In the genomic region with DNA sequence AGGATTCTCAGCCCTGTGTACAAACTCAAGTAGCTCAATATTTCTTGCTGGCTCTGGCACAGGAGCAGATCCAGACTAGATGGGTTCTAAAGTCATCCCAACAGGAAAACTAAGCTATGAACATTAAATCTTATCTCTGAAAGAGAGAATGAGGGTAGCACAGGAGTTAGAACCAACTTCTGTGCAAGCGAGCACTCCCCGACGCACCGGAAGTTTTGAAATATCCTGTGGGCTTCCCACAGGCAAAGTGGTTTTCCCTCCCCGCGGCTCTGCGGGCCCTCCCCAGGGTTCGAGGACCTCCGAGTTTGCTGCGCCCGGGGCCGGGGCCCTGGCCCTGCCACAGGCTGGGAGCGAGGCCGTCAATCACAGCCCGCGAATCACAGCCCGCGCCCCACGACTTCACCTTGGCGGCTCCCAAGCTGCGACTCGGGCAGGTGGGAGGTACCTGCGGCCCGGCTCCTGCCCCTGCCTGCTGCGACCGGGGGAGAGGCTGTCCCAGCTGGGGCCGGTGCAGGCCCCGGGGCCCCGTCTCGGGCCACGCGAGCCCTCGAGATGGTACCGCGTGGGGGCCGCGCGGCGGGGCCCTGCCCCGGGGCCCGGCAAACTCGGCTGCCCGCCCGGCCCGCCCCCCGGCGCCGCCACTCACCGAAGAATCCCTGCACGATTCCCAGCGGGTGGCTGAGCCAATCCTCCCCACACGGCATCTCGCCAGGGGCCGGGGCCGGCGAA, we compare ENCODE assay signal across 8 cellular contexts. TPM values are rescaled to one million over a fixed set of nuclear protein-coding genes. Genes with fewer than 3 reads are reported as not detected.
DNase-seq lines count a peak whose midpoint lies in the region; ATAC-seq and TF ChIP-seq lines count a peak whose summit lies in the region.

No MANE protein-coding gene starts in this region.

- no peak for TF ChIP-seq CTCF in mesothelial cell of epicardium (IDR thresholded peaks at IDR 0.05; ENCODE audit: unreplicated experiment)

- peaks cover 37% of the 10 kb centered on the region for H3K4me1 Mint-ChIP-seq in activated CD4-positive, alpha-beta T cell treated with anti-CD3 and anti-CD28 coated beads, Interleukin-2, amount 10 ng/mL, durations not matched to agents 7 days and 5 days
- H3K4me1 Mint-ChIP-seq in mesothelial cell of epicardium: peaks cover 32% of the 10 kb centered on the region

- DNase-seq in NCI-H187 (lab: John Stamatoyannopoulos, UW): peak; percentile 0 to 1
- no peak for DNase-seq in NCI-H187 treated with DMSO at 0.1 percent for 48 hours (lab: John Stamatoyannopoulos, UW)
- DNase-seq in NCI-H146 (lab: John Stamatoyannopoulos, UW): peak; percentile 68
- peak; percentile 58 for DNase-seq in activated CD4-positive, alpha-beta T cell treated with anti-CD3 and anti-CD28 coated beads, Interleukin-2, amount 10 ng/mL, durations not matched to agents 7 days and 5 days
- peak; percentile 37 for DNase-seq in effector CD8-positive, alpha-beta T cell (lab: John Stamatoyannopoulos, UW)
- peak; percentile 25 to 60 for DNase-seq in mesothelial cell of epicardium (ENCODE audit: low spot score in 2 of 2, unreplicated experiment in 2 of 2)
- peak; percentile 24 to 29 for DNase-seq in stimulated activated CD8-positive, alpha-beta memory T cell treated with anti-CD3 and anti-CD28 coated beads, Interleukin-4, amount 100 ng/mL, for 4 hours (ENCODE audit: low read depth in 2 of 2, low spot score in 1 of 2)

- H3K36me3 Mint-ChIP-seq in activated CD4-positive, alpha-beta T cell treated with anti-CD3 and anti-CD28 coated beads, Interleukin-2, amount 10 ng/mL, durations not matched to agents 7 days and 5 days (ENCODE audit: low read depth): peaks cover 8% of the 10 kb centered on the region
- no peaks in the 10 kb centered on the region for H3K36me3 Mint-ChIP-seq in mesothelial cell of epicardium

- H3K27me3 Mint-ChIP-seq in activated CD4-positive, alpha-beta T cell treated with anti-CD3 and anti-CD28 coated beads, Interleukin-2, amount 10 ng/mL, durations not matched to agents 7 days and 5 days: no peaks in the 10 kb centered on the region
- H3K27me3 Mint-ChIP-seq in mesothelial cell of epicardium (ENCODE audit: low read depth): no peaks in the 10 kb centered on the region

- ATAC-seq in HG02763 (IDR thresholded peaks at IDR 0.05; ENCODE audit: unreplicated experiment): peak; percentile 29

- POLR2A ChIA-PET in activated CD4-positive, alpha-beta T cell treated with anti-CD3 and anti-CD28 coated beads, Interleukin-2, amount 10 ng/mL, durations not matched to agents 7 days and 5 days (lab: Charles Lee): interaction anchor here (0.6 to 2.0 kb wide), 3 partner anchors 90 to 247 kb away, joined by 4 to 7 read pairs (median 5); partner anchors contain the start of gene INPP5F

- peak overlapping the region; percentile 90 for H3K27ac Mint-ChIP-seq in activated CD4-positive, alpha-beta T cell treated with anti-CD3 and anti-CD28 coated beads, Interleukin-2, amount 10 ng/mL, durations not matched to agents 7 days and 5 days
- peak overlapping the region; percentile 94 for H3K27ac Mint-ChIP-seq in mesothelial cell of epicardium

- CTCF ChIA-PET in activated CD4-positive, alpha-beta T cell treated with anti-CD3 and anti-CD28 coated beads, Interleukin-2, amount 10 ng/mL, durations not matched to agents 7 days and 5 days (lab: Charles Lee): interaction anchor here (0.7 to 2.3 kb wide), 9 partner anchors 9 to 209 kb away, joined by 3 to 9 read pairs (median 5); partner anchors contain the start of genes INPP5F and SEC23IP

- H3K4me3 Mint-ChIP-seq in activated CD4-positive, alpha-beta T cell treated with anti-CD3 and anti-CD28 coated beads, Interleukin-2, amount 10 ng/mL, durations not matched to agents 7 days and 5 days: peak overlapping the region; percentile 89
- peak overlapping the region; percentile 88 for H3K4me3 Mint-ChIP-seq in mesothelial cell of epicardium

- no peaks in the 10 kb centered on the region for H3K9me3 Mint-ChIP-seq in activated CD4-positive, alpha-beta T cell treated with anti-CD3 and anti-CD28 coated beads, Interleukin-2, amount 10 ng/mL, durations not matched to agents 7 days and 5 days
- H3K9me3 Mint-ChIP-seq in mesothelial cell of epicardium: no peaks in the 10 kb centered on the region

RNA-seq across cellular contexts. Expression of gene MCMBP, which starts 0.6 kb away (rescaled TPM):
- total RNA-seq in activated CD4-positive, alpha-beta T cell treated with anti-CD3 and anti-CD28 coated beads, Interleukin-2, amount 10 ng/mL, durations not matched to agents 7 days and 5 days: 10 to 100 TPM; 79.6 to 85.8 TPM
- total RNA-seq in mesothelial cell of epicardium: 42.9 to 45.1 TPM (median 44.0 TPM) in 3 replicates

RNA-seq across cellular contexts. Expression of gene SEC23IP, which starts 20.5 kb away (rescaled TPM):
- 10 to 100 TPM; 61.6 to 73.0 TPM for total RNA-seq in activated CD4-positive, alpha-beta T cell treated with anti-CD3 and anti-CD28 coated beads, Interleukin-2, amount 10 ng/mL, durations not matched to agents 7 days and 5 days
- 59.0 to 64.3 TPM (median 62.3 TPM) in 3 replicates for total RNA-seq in mesothelial cell of epicardium
